In the genomic region with DNA sequence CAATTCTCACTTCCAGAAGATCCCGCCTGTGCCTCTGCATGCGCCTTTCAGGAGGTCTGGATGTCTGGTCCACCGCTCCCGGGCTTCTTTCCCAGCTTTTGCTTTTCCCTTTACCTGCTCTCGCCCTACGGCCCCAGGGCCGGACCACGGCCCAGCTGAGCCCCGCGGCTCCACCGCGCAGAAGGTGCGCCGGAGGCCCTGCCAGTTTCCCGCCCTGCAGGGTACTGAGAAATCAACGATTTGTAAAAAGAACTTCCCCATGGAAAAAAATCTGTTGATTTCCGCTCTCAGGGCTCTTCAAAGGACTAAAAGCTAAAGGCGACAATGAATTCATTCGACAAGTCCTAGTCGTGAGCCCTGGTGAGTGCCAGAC, we compare ENCODE assay signal across 9 cellular contexts. TPM values are rescaled to one million over a fixed set of nuclear protein-coding genes. Genes with fewer than 3 reads are reported as not detected.
DNase-seq lines count a peak whose midpoint lies in the region; ATAC-seq and TF ChIP-seq lines count a peak whose summit lies in the region.
"Had no signal": no experiment of that assay in that cellular context is flagged by ENCODE, and none has a peak within 500 bp of the region (broad histone marks: within the 10 kb centered on the region; RNA-seq: fewer than 3 reads in every experiment).

No MANE protein-coding gene starts in this region.

- TF ChIP-seq CTCF in activated B cell treated with CpG ODN at 0.5 μM for 24 hours (IDR thresholded peaks at IDR 0.05) (no peak), cardiac muscle cell (IDR thresholded peaks at IDR 0.05; ENCODE audit: low read depth, low read length) (no peak), retinal pigment epithelial cell (conservative IDR thresholded peaks at IDR 0.05; ENCODE audit: low read depth, low read length) (no peak)

- no peaks in the 10 kb centered on the region for H3K36me3 ChIP-seq in cardiac muscle cell

- no peaks in the 10 kb centered on the region for H3K27me3 ChIP-seq in cardiac muscle cell

- no peaks in the 10 kb centered on the region for H3K4me1 ChIP-seq in cardiac muscle cell (ENCODE audit: low read depth)

- H3K9me3 ChIP-seq in cardiac muscle cell (ENCODE audit: low read depth): no peaks in the 10 kb centered on the region

- H3K4me3 Mint-ChIP-seq in activated B cell treated with CpG ODN at 0.5 μM for 24 hours: peak overlapping the region; percentile 93

- H3K4me3 ChIP-seq in cardiac muscle cell (peak overlapping the region; percentile 26), retinal pigment epithelial cell (ENCODE audit: low read length) (peak overlapping the region; percentile 71)

- peaks cover 19% of the 10 kb centered on the region for H3K4me1 Mint-ChIP-seq in activated B cell treated with CpG ODN at 0.5 μM for 24 hours

- POLR2A ChIA-PET in activated B cell treated with CpG ODN at 0.5 μM for 24 hours (lab: Charles Lee): interaction anchor here (0.5 to 2.4 kb wide), 8 partner anchors 9 to 375 kb away, joined by 3 to 35 read pairs (median 4); partner anchors contain the start of genes NBPF1 and RNU1-1

- H3K27ac Mint-ChIP-seq in activated B cell treated with CpG ODN at 0.5 μM for 24 hours: peak overlapping the region; percentile 93

- peak; percentile 49 for ATAC-seq in activated B cell treated with CpG ODN at 0.5 μM for 24 hours (ENCODE audit: low read depth)

- CTCF ChIA-PET in activated B cell treated with CpG ODN at 0.5 μM for 24 hours (lab: Charles Lee): no interaction called here

- H3K9me3 Mint-ChIP-seq in activated B cell treated with CpG ODN at 0.5 μM for 24 hours: no peaks in the 10 kb centered on the region

- H3K27me3 Mint-ChIP-seq in activated B cell treated with CpG ODN at 0.5 μM for 24 hours: peaks cover 3% of the 10 kb centered on the region

- DNase-seq in GM03348 (ENCODE audit: low spot score) (peak; percentile 10), activated B cell treated with CpG ODN at 0.5 μM for 24 hours (no peak), cardiac muscle cell (ENCODE audit: low read depth in 1 of 2, low spot score in 1 of 2) (peak in 1 of 2 donors; percentile 32), retinal pigment epithelial cell (ENCODE audit: low read depth) (no peak), NCI-H748 (lab: John Stamatoyannopoulos, UW; ENCODE audit: unreplicated experiment) (no peak), SIG-M5 (lab: John Stamatoyannopoulos, UW) (no peak), foreskin melanocyte (no peak), OCI-M1 (lab: John Stamatoyannopoulos, UW) (no peak)

- H3K27ac ChIP-seq in cardiac muscle cell: peak overlapping the region; percentile 79

- peaks cover 4% of the 10 kb centered on the region for H3K36me3 Mint-ChIP-seq in activated B cell treated with CpG ODN at 0.5 μM for 24 hours (ENCODE audit: low read depth)

- intact Hi-C loops in activated B cell treated with CpG ODN at 0.5 μM for 24 hours (cut with micrococcal nuclease): no loop called here

RNA-seq across cellular contexts. Expression of gene RNU1-2, which starts 7.0 kb away (rescaled TPM):
- total RNA-seq in activated B cell treated with CpG ODN at 0.5 μM for 24 hours (3,526 and 4,195 TPM in 2 replicates), cardiac muscle cell (under 0.01 TPM in 2 replicates)
- 3.8 TPM in 1 of 2 replicates, not detected in the other for polyA plus RNA-seq in cardiac muscle cell
- total RNA-seq: LHCN-M2 had no signal

RNA-seq across cellular contexts. Expression of gene CROCC, which starts 32.9 kb away (rescaled TPM):
- total RNA-seq in activated B cell treated with CpG ODN at 0.5 μM for 24 hours (30.2 and 30.4 TPM in 2 replicates), cardiac muscle cell (17.9 and 30.3 TPM in 2 replicates)
- polyA plus RNA-seq in cardiac muscle cell: 12.1 and 14.6 TPM in 2 replicates

Comparison
In these comparisons a context has a peak if more than half of its experiments do, and no peak if none do; other contexts are left out.
1. RNA of gene RNU1-2, which starts 7.0 kb away (total RNA-seq): 3,526 to 4,195 TPM in activated B cell treated with CpG ODN at 0.5 μM for 24 hours; under 0.01 TPM in cardiac muscle cell; every median in the first group is over 1,000 times any median in the second.